Comparison of ENCODE assay signal across 19 cellular contexts in genomic region chr2:11013196-11013595, GRCh38.
A peak's percentile ranks its signal among the peaks of the same experiment; 100 is the strongest.
DNase-seq lines count a peak whose midpoint lies in the region; ATAC-seq, FAIRE-seq and TF ChIP-seq lines count a peak whose summit lies in the region.
"Had no signal": no experiment of that assay in that cellular context is flagged by ENCODE, and none has a peak within 500 bp of the region (broad histone marks: within the 10 kb centered on the region; RNA-seq: fewer than 3 reads in every experiment).

No MANE protein-coding gene starts in this region.

- intact Hi-C loops in posterior vena cava (cut with DNase I), result no loop called here
- intact Hi-C loops in vagina (cut with DNase I), result no loop called here
- intact Hi-C loops in left lung (cut with DNase I), result no loop called here

- H3K4me3 ChIP-seq in vagina, result no peak overlapping the region
- H3K4me3 ChIP-seq in left lung, result no peak overlapping the region
- H3K4me3 ChIP-seq: BLaER1, GM23338 had no signal

- TF ChIP-seq POLR2A in vagina (IDR thresholded peaks at IDR 0.05), result no peak
- TF ChIP-seq POLR2A in GM12891 (IDR thresholded peaks at IDR 0.05; ENCODE audit: low read depth, low read length), result no peak

- H3K4me1 ChIP-seq in vagina (no peaks in the 10 kb centered on the region), left lung (no peaks in the 10 kb centered on the region)
- H3K4me1 ChIP-seq: BLaER1, Caco-2 had no signal

- H3K27me3 ChIP-seq in vagina (no peaks in the 10 kb centered on the region), left lung (peaks cover 0 to 12% of the 10 kb centered on the region in 2 donors)
- H3K27me3 ChIP-seq: BLaER1 had no signal

- ATAC-seq in left lobe of liver (no peak), left lung (no peak)
- ATAC-seq: CD8-positive, alpha-beta T cell; GM23338; HCT116 had no signal

- DNase-seq in ecto neural progenitor cell (ENCODE audit: low spot score), result peak; percentile 13
- DNase-seq in left lobe of liver (ENCODE audit: low spot score), result peak; percentile 14
- DNase-seq in posterior vena cava (ENCODE audit: low spot score), result peak; percentile 54
- peak; percentile 40 to 49 for DNase-seq in vagina (ENCODE audit: extremely low spot score in 2 of 2)
- no peak for DNase-seq in left lung
- DNase-seq in NCI-H128 (lab: John Stamatoyannopoulos, UW; ENCODE audit: unreplicated experiment), result no peak
- DNase-seq in GM12891 (ENCODE audit: insufficient read length, low spot score), result no peak
- DNase-seq: Caco-2; CD4-positive, CD25-positive, alpha-beta regulatory T cell; CD8-positive, alpha-beta T cell; DMS153; DND-41; H9 had no signal

- H3K9me3 ChIP-seq in vagina, result no peaks in the 10 kb centered on the region
- H3K9me3 ChIP-seq in left lung, result peaks cover 0 to 20% of the 10 kb centered on the region in 2 donors

- H3K27ac ChIP-seq in vagina, result no peak overlapping the region
- no peak overlapping the region for H3K27ac ChIP-seq in left lung
- H3K27ac ChIP-seq: BLaER1, C4-2B had no signal

- FAIRE-seq in GM12891 (lab: Jason Lieb, UNC), result no peak
- FAIRE-seq: G401.6, GM19239 had no signal

- TF ChIP-seq CTCF in vagina (IDR thresholded peaks at IDR 0.05) (no peak), left lung (IDR thresholded peaks at IDR 0.05) (no peak)

- H3K36me3 ChIP-seq in vagina, result no peaks in the 10 kb centered on the region
- H3K36me3 ChIP-seq in left lung, result no peaks in the 10 kb centered on the region
- H3K36me3 ChIP-seq: BLaER1 had no signal

TF ChIP-seq in GM12891, 5 proteins besides CTCF, POLR2A, EP300 and RAD21:
- no peak for TF ChIP-seq POU2F2 (IDR thresholded peaks at IDR 0.05; ENCODE audit: low read depth, low read length)
- TF ChIP-seq POLR2AphosphoS5 (IDR thresholded peaks at IDR 0.05; ENCODE audit: low read depth, low read length), result no peak
- TF ChIP-seq SPI1 (IDR thresholded peaks at IDR 0.05; ENCODE audit: low read depth, low read length), result no peak
- no peak for TF ChIP-seq TAF1 (IDR thresholded peaks at IDR 0.05; ENCODE audit: low read depth, low read length)
- TF ChIP-seq PAX5 (IDR thresholded peaks at IDR 0.05; ENCODE audit: insufficient read depth, low read length, severe bottlenecking), result no peak

Comparison
In these comparisons a context has a peak if more than half of its experiments do, and no peak if none do; other contexts are left out.
1. DNase-seq: peak in ecto neural progenitor cell (single experiment), left lobe of liver (single experiment), posterior vena cava (single experiment) and vagina (2 of 2); none in left lung (0 of 2), NCI-H128 (single experiment) and GM12891 (single experiment).